Comparison of ENCODE assay signal across 15 cellular contexts in the genomic region with DNA sequence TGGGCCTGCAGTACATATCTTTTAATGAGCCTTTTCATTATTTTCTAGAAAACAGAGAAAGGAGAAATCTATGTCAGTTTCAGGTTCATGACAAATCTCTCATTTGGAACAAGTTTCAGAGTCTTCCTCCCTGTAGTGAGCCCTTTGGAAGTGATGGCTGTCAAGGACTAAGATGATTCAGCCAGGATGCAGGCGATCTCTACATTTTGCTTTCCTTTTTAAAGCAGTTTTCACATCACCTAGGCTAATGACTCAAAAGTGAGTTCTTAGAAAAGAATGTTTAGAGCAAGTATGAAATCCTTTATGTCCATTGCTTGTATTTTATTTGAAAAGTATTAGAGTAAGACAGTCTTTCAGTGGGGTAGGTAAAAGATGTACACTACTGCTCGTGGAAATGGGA.
"Had no signal": no experiment of that assay in that cellular context is flagged by ENCODE, and none has a peak within 500 bp of the region (broad histone marks: within the 10 kb centered on the region; RNA-seq: fewer than 3 reads in every experiment).

No MANE protein-coding gene starts in this region.

- H3K36me3 Mint-ChIP-seq: activated naive CD4-positive, alpha-beta T cell treated with anti-CD3 and anti-CD28 coated beads, Interleukin-2, amount 50 U/mL, for 72 hours had no signal

- H3K36me3 ChIP-seq: heart right ventricle, left ventricle myocardium inferior, sigmoid colon, suprapubic skin, upper lobe of right lung had no signal

- DNase-seq: amygdala; heart right ventricle; left ventricle myocardium inferior; mesenchymal stem cell; nephron progenitor cell; sigmoid colon; stimulated activated CD4-positive, alpha-beta T cell treated with anti-CD3 and anti-CD28 coated beads, Interleukin-12 subunit alpha, Interleukin-12 subunit beta, amount 100 ng/mL, for 4 hours; stimulated activated CD8-positive, alpha-beta memory T cell treated with anti-CD3 and anti-CD28 coated beads, Interleukin-4, amount 100 ng/mL, for 48 hours; stimulated activated naive CD8-positive, alpha-beta T cell treated with anti-CD3 and anti-CD28 coated beads, Interleukin-15, Interleukin-2, amounts not matched to agents 100 U/mL and 50 U/mL, for 24 hours; upper lobe of right lung had no signal

- ATAC-seq: activated CD4-positive, CD25-positive, alpha-beta regulatory T cell treated with anti-CD3 and anti-CD28 coated beads, Interleukin-2, amount 50 U/mL, for 24 hours; activated naive CD4-positive, alpha-beta T cell treated with anti-CD3 and anti-CD28 coated beads, Interleukin-2, amount 50 U/mL, for 72 hours; heart right ventricle; stimulated activated naive CD8-positive, alpha-beta T cell treated with anti-CD3 and anti-CD28 coated beads, Interleukin-15, Interleukin-2, amounts not matched to agents 100 U/mL and 50 U/mL, for 24 hours; upper lobe of right lung had no signal

- H3K27ac ChIP-seq: esophagus muscularis mucosa, heart right ventricle, left ventricle myocardium inferior, sigmoid colon, suprapubic skin, upper lobe of right lung had no signal

- H3K4me1 Mint-ChIP-seq: nephron progenitor cell had no signal

- H3K27me3 ChIP-seq: esophagus muscularis mucosa, heart right ventricle, sigmoid colon, suprapubic skin, upper lobe of right lung had no signal

- H3K4me3 Mint-ChIP-seq: nephron progenitor cell had no signal

- H3K9me3 Mint-ChIP-seq: activated T-helper 2 cell treated with anti-CD3 and anti-CD28 coated beads, Interferon-gamma antibody, Interleukin-2, Interleukin-4, amounts not matched to agents 10 μg/mL and 5 μg/mL and 100 μg/mL, durations not matched to agents 14 hours and 24 hours and 36 hours had no signal

- H3K27ac Mint-ChIP-seq: activated naive CD4-positive, alpha-beta T cell treated with anti-CD3 and anti-CD28 coated beads, Interleukin-2, amount 50 U/mL, for 72 hours; activated T-helper 2 cell treated with anti-CD3 and anti-CD28 coated beads, Interferon-gamma antibody, Interleukin-2, Interleukin-4, amounts not matched to agents 10 μg/mL and 5 μg/mL and 100 μg/mL, durations not matched to agents 14 hours and 24 hours and 36 hours; nephron progenitor cell had no signal

- H3K4me1 ChIP-seq: heart right ventricle, left ventricle myocardium inferior, suprapubic skin, upper lobe of right lung had no signal

- H3K4me3 ChIP-seq: esophagus muscularis mucosa, heart right ventricle, left ventricle myocardium inferior, sigmoid colon, suprapubic skin, upper lobe of right lung had no signal
